In genomic region chr13:99984463-99985242, GRCh38 we compare ENCODE assay signal across 10 cellular contexts.
DNase-seq lines count a peak whose midpoint lies in the region; ATAC-seq and TF ChIP-seq lines count a peak whose summit lies in the region.
"Had no signal": no experiment of that assay in that cellular context is flagged by ENCODE, and none has a peak within 500 bp of the region (broad histone marks: within the 10 kb centered on the region; RNA-seq: fewer than 3 reads in every experiment).

No MANE protein-coding gene starts in this region.

- H3K4me1 ChIP-seq in HEK293 (ENCODE audit: control insufficient read depth, insufficient read depth, low read length): no peaks in the 10 kb centered on the region

- CTCF ChIA-PET in HEK293 (lab: Yijun Ruan, JAX): interaction anchor here (0.6 to 1.8 kb wide), 4 partner anchors 68 to 544 kb away, joined by 3 to 8 read pairs (median 3); no protein-coding TSS in a partner anchor

- peak overlapping the region; percentile 100 for H3K27ac ChIP-seq in HEK293 (ENCODE audit: extremely low read depth, low read depth, low read length)
- H3K27ac ChIP-seq: uterus had no signal

- H3K9me3 ChIP-seq in HEK293 (ENCODE audit: control insufficient read depth, insufficient read depth, low read depth, low read length) (no peaks in the 10 kb centered on the region), iPS-18c (ENCODE audit: control insufficient read depth, insufficient read depth, low read length) (peaks cover 5% of the 10 kb centered on the region)
- H3K9me3 ChIP-seq: uterus had no signal

- H3K36me3 ChIP-seq in HEK293 (ENCODE audit: control insufficient read depth in 2 of 2, insufficient read depth in 1 of 2, low read length in 2 of 2): peaks cover 0 to 33% of the 10 kb centered on the region in 2 experiments; a peak in 1 of 3 replicates
- H3K36me3 ChIP-seq: uterus had no signal

- DNase-seq in CMK (ENCODE audit: low read depth): peak; percentile 89
- DNase-seq in activated T-cell treated with anti-CD3 and anti-CD28 coated beads, Interleukin-2, amount 50 U/mL, for 48 hours: peak; percentile 43 to 45
- DNase-seq in NCI-H2227 (lab: John Stamatoyannopoulos, UW; ENCODE audit: unreplicated experiment): no peak
- no peak for DNase-seq in GM10266 (ENCODE audit: extremely low spot score)
- no peak for DNase-seq in cortex of kidney (lab: John Stamatoyannopoulos, UW)
- DNase-seq: stimulated activated CD4-positive, alpha-beta T cell treated with anti-CD3 and anti-CD28 coated beads, Interleukin-4, amount 100 ng/mL, for 1 hour; uterus had no signal

- TF ChIP-seq CTCF in HEK293 (tag by site-specific recombination; IDR thresholded peaks at IDR 0.05): no peak
- TF ChIP-seq CTCF in GM10266 (IDR thresholded peaks at IDR 0.05; ENCODE audit: control insufficient read depth, insufficient read depth, low read depth, missing control alignments): no peak

- POLR2A ChIA-PET in HEK293 (lab: Yijun Ruan, JAX): interaction anchor here (6.4 kb wide), 1 partner anchor 14 kb away, joined by 101 read pairs; the partner anchor contains the start of gene ZIC5

- ATAC-seq in GM18867 (IDR thresholded peaks at IDR 0.05; ENCODE audit: unreplicated experiment): no peak

- H3K4me3 ChIP-seq in HEK293 (ENCODE audit: low read depth, low read length) (peak overlapping the region; percentile 90), iPS-18c (ENCODE audit: insufficient read depth, low read depth, low read length) (peak overlapping the region; percentile 91)
- H3K4me3 ChIP-seq: uterus had no signal

TF ChIP-seq in HEK293, 187 proteins besides CTCF, POLR2A, EP300 and RAD21 (continues in another document):
- TF ChIP-seq ZBTB11 (tag by site-specific recombination; conservative IDR thresholded peaks at IDR 0.05; ENCODE audit: low read depth) (no peak; the same call in 1 of the 2 replicates), GLI2 (tag by site-specific recombination; IDR thresholded peaks at IDR 0.05; ENCODE audit: borderline replicate concordance, low read depth) (no peak), SP3 (tag by site-specific recombination; IDR thresholded peaks at IDR 0.05) (no peak), ZNF664 (tag by site-specific recombination; IDR thresholded peaks at IDR 0.05) (no peak), ZNF112 (tag by site-specific recombination; IDR thresholded peaks at IDR 0.05) (no peak), ZNF239 (tag by site-specific recombination; IDR thresholded peaks at IDR 0.05) (no peak), ZNF133 (tag by site-specific recombination; IDR thresholded peaks at IDR 0.05) (no peak), ZNF768 (tag by site-specific recombination; IDR thresholded peaks at IDR 0.05) (no peak), GLIS2 (tag by site-specific recombination; IDR thresholded peaks at IDR 0.05) (peak; percentile 93), KLF9 (tag by site-specific recombination; IDR thresholded peaks at IDR 0.05; ENCODE audit: low read depth) (no peak; the same call in 1 of the 2 replicates), IKZF3 (tag by site-specific recombination; IDR thresholded peaks at IDR 0.05) (peak; percentile 25; the same call in 1 of the 2 replicates), ZFP41 (tag by site-specific recombination; IDR thresholded peaks at IDR 0.05; ENCODE audit: borderline replicate concordance) (no peak), ZNF621 (tag by site-specific recombination; IDR thresholded peaks at IDR 0.05) (no peak), TRIM28 (IDR thresholded peaks at IDR 0.05; ENCODE audit: borderline replicate concordance, low read length) (no peak), TCF7L2 (IDR thresholded peaks at IDR 0.05; ENCODE audit: borderline replicate concordance, low read depth, low read length) (no peak), ZNF311 (tag by site-specific recombination; IDR thresholded peaks at IDR 0.05; ENCODE audit: borderline replicate concordance) (no peak), ZNF114 (tag by site-specific recombination; IDR thresholded peaks at IDR 0.05) (no peak), ZNF571 (tag by site-specific recombination; IDR thresholded peaks at IDR 0.05) (no peak), ZFHX2 (tag by site-specific recombination; conservative IDR thresholded peaks at IDR 0.05) (no peak), ZNF518A (tag by site-specific recombination; conservative IDR thresholded peaks at IDR 0.05; ENCODE audit: low read depth) (no peak), ZNF362 (tag by site-specific recombination; IDR thresholded peaks at IDR 0.05) (no peak), OSR2 (tag by site-specific recombination; IDR thresholded peaks at IDR 0.05) (no peak), GLI4 (tag by site-specific recombination; IDR thresholded peaks at IDR 0.05) (no peak)

Comparison
In these comparisons a context has a peak if more than half of its experiments do, and no peak if none do; other contexts are left out.
1. DNase-seq: peak in CMK (single experiment) and activated T-cell treated with anti-CD3 and anti-CD28 coated beads, Interleukin-2, amount 50 U/mL, for 48 hours (2 of 2); none in NCI-H2227 (single experiment), GM10266 (single experiment) and cortex of kidney (single experiment).